In the genomic region with DNA sequence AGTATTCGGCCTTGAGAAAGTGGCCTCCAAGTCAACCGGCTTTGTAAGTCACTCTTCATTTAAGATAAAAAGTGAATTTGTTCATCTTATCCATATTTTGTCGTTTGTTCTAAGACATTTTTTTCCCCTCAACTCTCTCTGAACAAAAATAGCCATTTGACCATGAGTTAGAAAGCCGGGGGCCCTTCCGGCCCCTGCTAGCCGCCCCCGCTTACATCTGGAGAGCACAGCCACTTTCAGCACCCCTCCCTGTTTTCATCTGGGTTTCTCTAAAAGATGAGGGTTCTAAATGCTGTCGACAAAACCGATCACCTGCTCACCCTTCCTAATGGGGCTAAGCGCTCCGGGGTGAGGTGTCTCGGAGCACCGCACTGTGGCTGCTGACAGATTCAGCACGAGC, we compare ENCODE assay signal across 17 cellular contexts. TPM values are rescaled to one million over a fixed set of nuclear protein-coding genes. Genes with fewer than 3 reads are reported as not detected.
DNase-seq lines count a peak whose midpoint lies in the region; ATAC-seq and TF ChIP-seq lines count a peak whose summit lies in the region.
"Had no signal": no experiment of that assay in that cellular context is flagged by ENCODE, and none has a peak within 500 bp of the region (broad histone marks: within the 10 kb centered on the region; RNA-seq: fewer than 3 reads in every experiment).

No MANE protein-coding gene starts in this region.

- H3K4me1 ChIP-seq in mesodermal cell (ENCODE audit: control insufficient read depth, insufficient read depth, low read length, poor library complexity, severe bottlenecking) (peaks cover 57% of the 10 kb centered on the region), neural progenitor cell (peaks cover 9% of the 10 kb centered on the region)
- H3K4me1 ChIP-seq: Caco-2, HAP-1 had no signal

- H3K27me3 Mint-ChIP-seq in HFFc6 (ENCODE audit: insufficient read depth) (peaks cover 2% of the 10 kb centered on the region), brain (peaks cover 16% of the 10 kb centered on the region), neural progenitor cell (ENCODE audit: insufficient read depth, low read depth) (peaks cover 17% of the 10 kb centered on the region)

- peaks cover 53% of the 10 kb centered on the region for H3K4me1 Mint-ChIP-seq in HFFc6 (ENCODE audit: low read depth)
- H3K4me1 Mint-ChIP-seq in brain, result peaks cover 70% of the 10 kb centered on the region
- H3K4me1 Mint-ChIP-seq in neural progenitor cell, result peaks cover 48% of the 10 kb centered on the region
- H3K4me1 Mint-ChIP-seq: CD8-positive, alpha-beta memory T cell had no signal

- no peaks in the 10 kb centered on the region for H3F3A ChIP-seq in neural progenitor cell (ENCODE audit: low read depth)

- H3K4me3 ChIP-seq in mesodermal cell (ENCODE audit: extremely low read depth, insufficient read depth, low read length, poor library complexity, severe bottlenecking), result no peak overlapping the region
- no peak overlapping the region for H3K4me3 ChIP-seq in neural progenitor cell
- H3K4me3 ChIP-seq: BLaER1, HAP-1 had no signal

- H3K9ac ChIP-seq in neural progenitor cell, result no peak overlapping the region
- H3K9ac ChIP-seq: BLaER1 had no signal

- H3K27ac Mint-ChIP-seq in HFFc6, result peak overlapping the region; percentile 20; the same call in 1 of the 2 replicates
- H3K27ac Mint-ChIP-seq in brain, result peak overlapping the region in 3 of 5 experiments; percentile 73 to 95 (median 92)
- peak overlapping the region; percentile 96 for H3K27ac Mint-ChIP-seq in neural progenitor cell

- no peak overlapping the region for H3K4me3 Mint-ChIP-seq in HFFc6
- peak overlapping the region in 1 of 5 experiments; percentile 22 for H3K4me3 Mint-ChIP-seq in brain
- no peak overlapping the region for H3K4me3 Mint-ChIP-seq in neural progenitor cell
- H3K4me3 Mint-ChIP-seq: CD8-positive, alpha-beta memory T cell had no signal

- H3K27ac ChIP-seq in mesodermal cell (ENCODE audit: low read depth, low read length, severe bottlenecking) (peak overlapping the region; percentile 20), neural progenitor cell (no peak overlapping the region)
- H3K27ac ChIP-seq: BLaER1 had no signal

- no peaks in the 10 kb centered on the region for H3K9me3 Mint-ChIP-seq in HFFc6
- peaks cover 0 to 7% (median 3%) of the 10 kb centered on the region in 5 experiments for H3K9me3 Mint-ChIP-seq in brain
- no peaks in the 10 kb centered on the region for H3K9me3 Mint-ChIP-seq in neural progenitor cell
- H3K9me3 Mint-ChIP-seq: CD8-positive, alpha-beta memory T cell had no signal

- no peaks in the 10 kb centered on the region for H3K9me3 ChIP-seq in mesodermal cell (ENCODE audit: control insufficient read depth, low read length)
- H3K9me3 ChIP-seq in neural progenitor cell (ENCODE audit: low read depth), result no peaks in the 10 kb centered on the region
- H3K9me3 ChIP-seq: BLaER1, Caco-2, HAP-1 had no signal

- no peaks in the 10 kb centered on the region for H4K20me1 ChIP-seq in neural progenitor cell (ENCODE audit: low read depth)
- H4K20me1 ChIP-seq: BLaER1 had no signal

- 91 to 94% methylated on average over 11 of the region's 14 CpGs for WGBS in mesodermal cell (ENCODE audit: insufficient coverage in 2 of 2), 2 experiments

- no peak for ATAC-seq in GM18498 (IDR thresholded peaks at IDR 0.05; ENCODE audit: unreplicated experiment)

- no peak overlapping the region for H2AFZ ChIP-seq in neural progenitor cell (replicated peaks)

- H3K36me3 ChIP-seq in mesodermal cell (ENCODE audit: control insufficient read depth, insufficient read depth, low read length) (no peaks in the 10 kb centered on the region), neural progenitor cell (no peaks in the 10 kb centered on the region)
- H3K36me3 ChIP-seq: BLaER1, HAP-1 had no signal

- TF ChIP-seq CTCF in HFFc6 (IDR thresholded peaks at IDR 0.05), result no peak
- no peak for TF ChIP-seq CTCF in brain (conservative IDR thresholded peaks at IDR 0.05)
- no peak for TF ChIP-seq CTCF in neural progenitor cell (IDR thresholded peaks at IDR 0.05)

- no peaks in the 10 kb centered on the region for H3K27me3 ChIP-seq in neural progenitor cell
- H3K27me3 ChIP-seq: BLaER1 had no signal

- DNase-seq in HFFc6 (no peak), neural progenitor cell (ENCODE audit: low spot score) (no peak), UCSD-AML1 (lab: John Stamatoyannopoulos, UW; ENCODE audit: unreplicated experiment) (no peak), NCI-H446 treated with DMSO at 0.1 percent for 48 hours (lab: John Stamatoyannopoulos, UW) (no peak), NCI-H2107 (lab: John Stamatoyannopoulos, UW) (no peak)
- DNase-seq: 8988T; AML-193; Caco-2; CD8-positive, alpha-beta memory T cell; DND-41; GDM1; GOT3 had no signal

- no peaks in the 10 kb centered on the region for H3K36me3 Mint-ChIP-seq in HFFc6 (ENCODE audit: low read depth)
- no peaks in the 10 kb centered on the region for H3K36me3 Mint-ChIP-seq in brain
- H3K36me3 Mint-ChIP-seq in neural progenitor cell, result no peaks in the 10 kb centered on the region
- H3K36me3 Mint-ChIP-seq: CD8-positive, alpha-beta memory T cell had no signal

- H3K4me2 ChIP-seq in neural progenitor cell, result no peak overlapping the region
- H3K4me2 ChIP-seq: BLaER1 had no signal

- no peaks in the 10 kb centered on the region for H3K79me2 ChIP-seq in neural progenitor cell (ENCODE audit: low read depth)

RNA-seq across cellular contexts. Expression of a gene that starts 30.7 kb away (rescaled TPM):
- not detected for total RNA-seq in HFFc6 (2021; fragmentation: NEBNext Ultra II Directional; extraction: Animal tissue kit (Norgen Biotek cat#: 25700))
- polyA plus RNA-seq in brain (ENCODE audit: insufficient read depth, low read depth, low replicate concordance), result 233 TPM
- 147 TPM for polyA plus RNA-seq in mesodermal cell (2013, experiment 1 of 2)
- polyA plus RNA-seq in mesodermal cell (2013, experiment 2 of 2), result 112 TPM
- 312 and 1,018 TPM in 2 replicates for total RNA-seq in neural progenitor cell (ENCODE audit: low replicate concordance)
- total RNA-seq: Caco-2; CD8-positive, alpha-beta memory T cell had no signal
- polyA plus RNA-seq: CD8-positive, alpha-beta memory T cell had no signal

Comparison
In these comparisons a context has a peak if more than half of its experiments do, and no peak if none do; other contexts are left out.
1. H3K27ac Mint-ChIP-seq: peak in every context shown above with its lines; median percentile 96 in neural progenitor cell; 92 in brain; 20 in HFFc6.
2. RNA of a gene that starts 30.7 kb away (total RNA-seq): 312 to 1,018 TPM in neural progenitor cell; not detected in HFFc6; every median in the first group is over 100 times any median in the second.